Comparison of ENCODE assay signal across 32 cellular contexts in the genomic region with DNA sequence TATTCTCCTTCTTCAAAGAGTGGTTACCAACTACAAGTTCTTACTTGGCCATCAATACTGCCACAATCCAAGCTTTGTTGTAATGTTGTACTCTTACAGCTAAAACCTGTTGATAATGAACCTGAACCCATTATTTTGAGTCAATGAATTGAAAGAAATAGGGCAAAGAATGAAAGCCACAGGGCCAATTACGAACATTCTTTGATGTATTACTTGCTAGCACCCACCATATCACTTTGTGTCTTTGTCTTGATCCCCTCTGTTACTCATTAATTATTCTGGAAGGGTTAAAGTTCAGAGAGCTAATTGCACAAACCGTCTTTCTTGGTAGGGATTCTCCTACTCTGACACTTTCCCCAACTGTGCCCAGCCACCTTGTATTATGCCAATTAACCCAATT. TPM values are rescaled to one million over a fixed set of nuclear protein-coding genes. Genes with fewer than 3 reads are reported as not detected.
"Had no signal": no experiment of that assay in that cellular context is flagged by ENCODE, and none has a peak within 500 bp of the region (broad histone marks: within the 10 kb centered on the region; RNA-seq: fewer than 3 reads in every experiment).

No MANE protein-coding gene starts in this region.

- H3K4me3 Mint-ChIP-seq: immature natural killer cell; memory B cell; naive thymus-derived CD4-positive, alpha-beta T cell; natural killer cell treated with Interleukin-12 subunit alpha and Interleukin-12 subunit beta and Interleukin-15 and Interleukin-18, amount 100 ng/mL, for 72 hours; stimulated activated memory B cell treated with anti-CD40 and anti-IgM and Interleukin-4, amounts not matched to agents 10 μg/mL and 1 μg/mL and 100 μg/mL, for 72 hours; stimulated activated naive CD8-positive, alpha-beta T cell treated with anti-CD3 and anti-CD28 coated beads, Interleukin-15, amount 100 ng/mL, for 72 hours; type B pancreatic cell had no signal

- H3K4me1 Mint-ChIP-seq: immature natural killer cell; memory B cell; naive thymus-derived CD4-positive, alpha-beta T cell; stimulated activated memory B cell treated with anti-CD40 and anti-IgM and Interleukin-4, amounts not matched to agents 10 μg/mL and 1 μg/mL and 100 μg/mL, for 72 hours; stimulated activated naive CD8-positive, alpha-beta T cell treated with anti-CD3 and anti-CD28 coated beads, Interleukin-15, amount 100 ng/mL, for 72 hours had no signal

- H3K9me3 Mint-ChIP-seq: natural killer cell treated with Interleukin-12 subunit alpha and Interleukin-12 subunit beta and Interleukin-15 and Interleukin-18, amount 100 ng/mL, for 72 hours; stimulated activated naive CD8-positive, alpha-beta T cell treated with anti-CD3 and anti-CD28 coated beads, Interleukin-15, amount 100 ng/mL, for 72 hours had no signal

- H3K4me3 ChIP-seq: heart right ventricle, left ventricle myocardium inferior, lung, mucosa of descending colon, right atrium auricular region, right lobe of liver, smooth muscle cell, tibial nerve, uterus had no signal

- H3K27ac ChIP-seq: heart right ventricle, left ventricle myocardium inferior, neutrophil, parathyroid adenoma, right atrium auricular region, right lobe of liver, tibial nerve, uterus had no signal

- DNase-seq: heart right ventricle; hippocampal formation; immature natural killer cell; kidney; left ventricle myocardium inferior; midbrain; mucosa of descending colon; naive thymus-derived CD4-positive, alpha-beta T cell; occipital lobe; right lobe of liver; stimulated activated CD4-positive, alpha-beta T cell treated with anti-CD3 and anti-CD28 coated beads, Interleukin-1b, Interleukin-23, amount 100 ng/mL, for 48 hours; stimulated activated CD4-positive, alpha-beta T cell treated with anti-CD3 and anti-CD28 coated beads, Interleukin-2, amount 100 ng/mL, for 48 hours; stimulated activated CD4-positive, alpha-beta T cell treated with anti-CD3 and anti-CD28 coated beads, Interleukin-4, amount 100 ng/mL, for 4 hours; stimulated activated CD8-positive, alpha-beta memory T cell treated with anti-CD3 and anti-CD28 coated beads, Interleukin-4, amount 100 ng/mL, for 48 hours; stimulated activated naive CD4-positive, alpha-beta T cell treated with Interleukin-2 at 50 U/mL for 16 hours; stimulated activated naive CD8-positive, alpha-beta T cell treated with anti-CD3 and anti-CD28 coated beads, Interleukin-15, amount 100 ng/mL, for 72 hours; substantia nigra; uterus had no signal

- ATAC-seq: heart right ventricle; mucosa of descending colon; naive thymus-derived CD4-positive, alpha-beta T cell; natural killer cell treated with Interleukin-12 subunit alpha and Interleukin-12 subunit beta and Interleukin-15 and Interleukin-18, amount 100 ng/mL, for 72 hours; right lobe of liver; stimulated activated memory B cell treated with anti-CD40 and anti-IgM and Interleukin-4, amounts not matched to agents 10 μg/mL and 1 μg/mL and 100 μg/mL, for 72 hours; stimulated activated naive CD8-positive, alpha-beta T cell treated with anti-CD3 and anti-CD28 coated beads, Interleukin-15, amount 100 ng/mL, for 72 hours had no signal

- H3K4me1 ChIP-seq: heart right ventricle, left ventricle myocardium inferior, parathyroid adenoma, right atrium auricular region, right lobe of liver, tibial nerve, uterus had no signal

- H3K9ac ChIP-seq: parathyroid adenoma had no signal

- H3K9me3 ChIP-seq: mucosa of descending colon, neutrophil, right atrium auricular region, right lobe of liver, tibial nerve, uterus had no signal

- H3K36me3 ChIP-seq: heart right ventricle, left ventricle myocardium inferior, neutrophil, right atrium auricular region, right lobe of liver, tibial nerve, uterus had no signal

- H3K36me3 Mint-ChIP-seq: immature natural killer cell; naive thymus-derived CD4-positive, alpha-beta T cell; natural killer cell treated with Interleukin-12 subunit alpha and Interleukin-12 subunit beta and Interleukin-15 and Interleukin-18, amount 100 ng/mL, for 72 hours; type B pancreatic cell had no signal

- H3K4me2 ChIP-seq: smooth muscle cell had no signal

- H3K27me3 Mint-ChIP-seq: memory B cell; progenitor cell of endocrine pancreas; stimulated activated memory B cell treated with anti-CD40 and anti-IgM and Interleukin-4, amounts not matched to agents 10 μg/mL and 1 μg/mL and 100 μg/mL, for 72 hours; stimulated activated naive CD8-positive, alpha-beta T cell treated with anti-CD3 and anti-CD28 coated beads, Interleukin-15, amount 100 ng/mL, for 72 hours; type B pancreatic cell had no signal

- H3K27ac Mint-ChIP-seq: immature natural killer cell; memory B cell; naive thymus-derived CD4-positive, alpha-beta T cell; natural killer cell treated with Interleukin-12 subunit alpha and Interleukin-12 subunit beta and Interleukin-15 and Interleukin-18, amount 100 ng/mL, for 72 hours; progenitor cell of endocrine pancreas; stimulated activated memory B cell treated with anti-CD40 and anti-IgM and Interleukin-4, amounts not matched to agents 10 μg/mL and 1 μg/mL and 100 μg/mL, for 72 hours; stimulated activated naive CD8-positive, alpha-beta T cell treated with anti-CD3 and anti-CD28 coated beads, Interleukin-15, amount 100 ng/mL, for 72 hours; type B pancreatic cell had no signal

- H2AFZ ChIP-seq: parathyroid adenoma had no signal

- H3K27me3 ChIP-seq: heart right ventricle, neutrophil, right atrium auricular region, right lobe of liver, tibial nerve, uterus had no signal

- H3K79me2 ChIP-seq: parathyroid adenoma had no signal

RNA-seq across cellular contexts. Expression of gene TFEC, which starts 53.2 kb away (rescaled TPM):
- total RNA-seq: myocyte, osteocyte, progenitor cell of endocrine pancreas, smooth muscle cell had no signal
- polyA plus RNA-seq: naive thymus-derived CD4-positive, alpha-beta T cell; neural cell; smooth muscle cell had no signal
